8 cellular contexts compared by ENCODE assay signal in the genomic region with DNA sequence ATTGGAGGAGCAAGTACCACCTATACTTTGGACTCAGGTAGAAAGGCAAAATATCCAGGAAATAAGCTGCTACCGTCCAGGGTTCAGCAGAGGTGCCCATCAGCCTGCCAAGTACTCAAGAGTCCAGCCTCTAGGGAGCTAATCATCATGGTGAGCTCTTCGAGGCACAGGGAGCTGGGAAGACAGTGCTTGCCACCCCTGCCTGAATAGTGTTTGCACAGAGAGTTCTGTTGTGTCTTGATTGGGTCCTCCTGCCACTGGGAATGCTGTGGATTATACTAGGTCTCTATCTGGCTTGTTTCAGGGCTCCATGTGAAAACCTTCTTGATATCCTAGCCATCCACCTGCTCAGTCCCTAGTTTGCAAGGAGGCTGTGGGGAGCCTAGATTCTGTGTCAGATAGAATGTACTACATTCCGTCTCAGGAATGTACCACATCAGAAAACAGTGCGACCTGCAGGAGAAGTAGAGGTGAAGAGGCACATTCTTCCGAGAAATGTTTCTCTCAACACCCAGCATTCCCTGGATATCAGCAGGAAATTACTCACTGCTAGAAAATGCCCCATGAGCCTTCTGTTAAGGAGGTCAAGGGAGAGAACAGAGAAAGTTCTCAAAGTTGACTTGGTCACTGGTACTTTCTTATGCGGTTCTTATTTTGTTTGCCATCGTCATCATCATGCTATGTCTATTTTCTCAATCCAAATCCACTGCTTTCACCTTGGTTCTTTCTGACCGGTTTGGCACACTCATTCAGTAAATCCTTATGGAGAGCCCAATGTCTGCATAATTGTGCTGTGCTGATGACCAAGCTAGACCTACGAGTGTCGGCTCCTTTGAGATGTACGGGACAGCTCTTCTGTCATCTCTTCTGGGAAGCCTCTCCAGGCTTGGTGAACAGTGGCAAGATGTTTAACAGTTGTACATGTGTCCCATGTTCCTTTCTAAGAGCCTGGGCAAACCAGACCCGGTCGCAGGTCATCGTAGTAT. TPM values are rescaled to one million over a fixed set of nuclear protein-coding genes. Genes with fewer than 3 reads are reported as not detected.
A peak's percentile ranks its signal among the peaks of the same experiment; 100 is the strongest.
DNase-seq lines count a peak whose midpoint lies in the region; ATAC-seq, FAIRE-seq and TF ChIP-seq lines count a peak whose summit lies in the region.

No MANE protein-coding gene starts in this region.

- no peak for DNase-seq in activated naive CD4-positive, alpha-beta T cell treated with anti-CD3 and anti-CD28 coated beads for 36 hours
- no peak for DNase-seq in activated naive CD4-positive, alpha-beta T cell (lab: John Stamatoyannopoulos, UW)
- DNase-seq in keratinocyte (ENCODE audit: low read depth, low spot score) (no peak), upper lobe of right lung (no peak), ecto neural progenitor cell (ENCODE audit: low spot score) (no peak), NCI-H446 treated with DMSO at 0.1 percent for 48 hours (lab: John Stamatoyannopoulos, UW) (no peak)

- H3K9me3 ChIP-seq in keratinocyte (ENCODE audit: control insufficient read depth, low read depth, low read length) (no peaks in the 10 kb centered on the region), upper lobe of right lung (no peaks in the 10 kb centered on the region)

- intact Hi-C loops in activated naive CD4-positive, alpha-beta T cell treated with anti-CD3 and anti-CD28 coated beads for 36 hours (cut with micrococcal nuclease), result no loop called here
- intact Hi-C loops in upper lobe of right lung (cut with DNase I), result no loop called here

- H3K9ac ChIP-seq in keratinocyte (ENCODE audit: control insufficient read depth, extremely low read depth, insufficient read depth, low read length), result no peak overlapping the region

- H3K4me3 Mint-ChIP-seq in activated naive CD4-positive, alpha-beta T cell treated with anti-CD3 and anti-CD28 coated beads for 36 hours, result no peak overlapping the region
- no peak overlapping the region for H3K4me3 Mint-ChIP-seq in activated naive CD8-positive, alpha-beta T cell

- dilution Hi-C loops in keratinocyte (cut with MboI; ENCODE audit: extremely low pct_ligation_motif_present, low sequenced_read_pairs), result no loop called here

- H3K27me3 Mint-ChIP-seq in activated naive CD4-positive, alpha-beta T cell treated with anti-CD3 and anti-CD28 coated beads for 36 hours (ENCODE audit: low read depth), result no peaks in the 10 kb centered on the region
- no peaks in the 10 kb centered on the region for H3K27me3 Mint-ChIP-seq in activated naive CD8-positive, alpha-beta T cell

- H3K27ac ChIP-seq in keratinocyte (ENCODE audit: control insufficient read depth, insufficient read depth, low read length) (no peak overlapping the region), upper lobe of right lung (peak overlapping the region; percentile 71)

- H3K36me3 ChIP-seq in keratinocyte (ENCODE audit: control insufficient read depth in 2 of 2, extremely low read depth in 1 of 2, insufficient read depth in 2 of 2, low read length in 2 of 2), result peaks cover 2 to 4% of the 10 kb centered on the region in 2 experiments
- no peaks in the 10 kb centered on the region for H3K36me3 ChIP-seq in upper lobe of right lung

- peaks cover 91% of the 10 kb centered on the region for H3K79me2 ChIP-seq in keratinocyte (ENCODE audit: control insufficient read depth, insufficient read depth, low read length)

- H4K20me1 ChIP-seq in keratinocyte (ENCODE audit: control insufficient read depth, extremely low read depth, insufficient read depth, low read length), result no peaks in the 10 kb centered on the region

- no peaks in the 10 kb centered on the region for H3K27me3 ChIP-seq in keratinocyte (ENCODE audit: control insufficient read depth, extremely low read depth, insufficient read depth, low read length)
- no peaks in the 10 kb centered on the region for H3K27me3 ChIP-seq in upper lobe of right lung

- no peaks in the 10 kb centered on the region for H3K9me3 Mint-ChIP-seq in activated naive CD4-positive, alpha-beta T cell treated with anti-CD3 and anti-CD28 coated beads for 36 hours
- no peaks in the 10 kb centered on the region for H3K9me3 Mint-ChIP-seq in activated naive CD8-positive, alpha-beta T cell (ENCODE audit: low read depth)

- H3K4me1 ChIP-seq in keratinocyte (ENCODE audit: control insufficient read depth, extremely low read depth, insufficient read depth, low read length) (peaks cover 15% of the 10 kb centered on the region), upper lobe of right lung (peaks cover 76% of the 10 kb centered on the region)

- H3K4me2 ChIP-seq in keratinocyte (ENCODE audit: control insufficient read depth, extremely low read depth, insufficient read depth, low read depth, low read length), result peak overlapping the region; percentile 2

- peak overlapping the region; percentile 61 for H3K27ac Mint-ChIP-seq in activated naive CD4-positive, alpha-beta T cell treated with anti-CD3 and anti-CD28 coated beads for 36 hours
- peak overlapping the region; percentile 5 for H3K27ac Mint-ChIP-seq in activated naive CD8-positive, alpha-beta T cell

- H3K9me1 ChIP-seq in keratinocyte (ENCODE audit: control insufficient read depth, extremely low read depth, insufficient read depth, low read length), result no peaks in the 10 kb centered on the region

- peak; percentile 64 for FAIRE-seq in keratinocyte (lab: Jason Lieb, UNC)

- ATAC-seq in upper lobe of right lung (peak; percentile 83), GM18867 (IDR thresholded peaks at IDR 0.05; ENCODE audit: unreplicated experiment) (no peak)

- H3K4me3 ChIP-seq in keratinocyte (ENCODE audit: control insufficient read depth in 2 of 3, extremely low read depth in 1 of 3, insufficient read depth in 2 of 3, low read depth in 1 of 3, low read length in 3 of 3), result no peak overlapping the region
- H3K4me3 ChIP-seq in upper lobe of right lung, result no peak overlapping the region

- CTCF ChIA-PET in activated naive CD4-positive, alpha-beta T cell treated with anti-CD3 and anti-CD28 coated beads for 36 hours (lab: Charles Lee), result interaction anchor here (2.0 kb wide), 1 partner anchor 10 kb away, joined by 4 read pairs; no protein-coding TSS in a partner anchor

- peaks cover 30% of the 10 kb centered on the region for H3K36me3 Mint-ChIP-seq in activated naive CD4-positive, alpha-beta T cell treated with anti-CD3 and anti-CD28 coated beads for 36 hours (ENCODE audit: low read depth)
- H3K36me3 Mint-ChIP-seq in activated naive CD8-positive, alpha-beta T cell, result peaks cover 10% of the 10 kb centered on the region

- H3K4me1 Mint-ChIP-seq in activated naive CD4-positive, alpha-beta T cell treated with anti-CD3 and anti-CD28 coated beads for 36 hours (ENCODE audit: low read depth), result peaks cover 79% of the 10 kb centered on the region
- peaks cover 76% of the 10 kb centered on the region for H3K4me1 Mint-ChIP-seq in activated naive CD8-positive, alpha-beta T cell (ENCODE audit: low read depth)

- no peak overlapping the region for H2AFZ ChIP-seq in keratinocyte (ENCODE audit: control insufficient read depth, low read length)

- TF ChIP-seq CTCF in keratinocyte (optimal IDR thresholded peaks at IDR 0.05 in 1 of 3, IDR thresholded peaks at IDR 0.05 in 1 of 3, conservative IDR thresholded peaks at IDR 0.05 in 1 of 3; ENCODE audit: extremely low read depth in 1 of 3, insufficient read depth in 2 of 3, low read length in 3 of 3) (no peak), upper lobe of right lung (IDR thresholded peaks at IDR 0.05) (no peak)

RNA-seq across cellular contexts. Expression of gene PTPN1, which starts 30.7 kb away (rescaled TPM):
- total RNA-seq in activated naive CD4-positive, alpha-beta T cell treated with anti-CD3 and anti-CD28 coated beads for 36 hours, result 100 to 1,000 TPM; 111 to 119 TPM
- 53.3 to 67.4 TPM (median 61.6 TPM) in 3 replicates for polyA plus RNA-seq in keratinocyte
- polyA plus RNA-seq in keratinocyte (2011; ENCODE audit: low read depth), result 14.0 TPM
- polyA plus RNA-seq in keratinocyte (2011; cell fraction: cytosol; rRNA removed), result 71.8 and 85.6 TPM in 2 replicates
- 107 and 110 TPM in 2 replicates for polyA plus RNA-seq in keratinocyte (2011; cell fraction: nucleus; rRNA removed)
- polyA plus RNA-seq in keratinocyte (2012; ENCODE audit: low replicate concordance), result 42.2 and 66.1 TPM in 2 replicates
- polyA minus RNA-seq in keratinocyte, result 65.6 to 73.7 TPM (median 70.3 TPM) in 3 replicates
- 61.6 TPM for polyA minus RNA-seq in keratinocyte (2011; cell fraction: cytosol; rRNA and poly(A)+ RNA removed)
- 38.7 and 64.7 TPM in 2 replicates for polyA minus RNA-seq in keratinocyte (2011; cell fraction: nucleus; rRNA and poly(A)+ RNA removed)
- 101 TPM for total RNA-seq in upper lobe of right lung
